ENCODE assay signal across 3 cellular contexts in the genomic region with DNA sequence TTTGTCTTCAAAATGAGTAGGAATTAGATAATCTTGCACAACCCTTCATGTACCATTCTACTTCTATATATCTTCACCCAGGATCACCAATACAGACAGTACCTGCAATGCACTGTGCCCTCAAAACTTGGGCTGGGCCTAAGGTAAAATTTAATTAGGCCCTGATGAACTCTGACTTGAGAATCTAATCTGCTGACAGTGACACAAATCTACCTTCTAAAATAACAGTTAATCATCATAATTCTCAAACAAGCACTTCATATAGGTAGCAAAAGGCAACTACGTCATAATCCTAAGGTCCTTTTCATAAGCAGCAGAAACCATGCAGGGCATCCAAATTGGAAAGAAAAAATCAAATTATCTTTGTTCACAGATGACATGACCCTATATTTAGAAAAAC.
A peak's percentile ranks its signal among the peaks of the same experiment; 100 is the strongest.
TF ChIP-seq lines count a peak whose summit lies in the region.

No MANE protein-coding gene starts in this region.

TF ChIP-seq in A549, 52 proteins besides CTCF, POLR2A, EP300 and RAD21:
- TF ChIP-seq HMGXB4 (CRISPR knock-in tag; IDR thresholded peaks at IDR 0.05; ENCODE audit: borderline replicate concordance), result no peak
- TF ChIP-seq ESRRA (IDR thresholded peaks at IDR 0.05; ENCODE audit: borderline replicate concordance, low read length), result no peak
- TF ChIP-seq HOXA7 (CRISPR knock-in tag; IDR thresholded peaks at IDR 0.05), result no peak
- no peak for TF ChIP-seq JUN (IDR thresholded peaks at IDR 0.05)
- peak; percentile 62 for TF ChIP-seq MAFK (IDR thresholded peaks at IDR 0.05; ENCODE audit: partially characterized antibody)
- no peak for TF ChIP-seq PHF8 (IDR thresholded peaks at IDR 0.05; ENCODE audit: borderline replicate concordance, low read depth)
- no peak for TF ChIP-seq HEYL (CRISPR knock-in tag; IDR thresholded peaks at IDR 0.05)

TF ChIP-seq in IMR-90, 13 proteins besides CTCF, POLR2A, EP300 and RAD21:
- peak; percentile 68 for TF ChIP-seq MAFK (IDR thresholded peaks at IDR 0.05; ENCODE audit: low read depth, low read length)
- TF ChIP-seq, protein P1, sequence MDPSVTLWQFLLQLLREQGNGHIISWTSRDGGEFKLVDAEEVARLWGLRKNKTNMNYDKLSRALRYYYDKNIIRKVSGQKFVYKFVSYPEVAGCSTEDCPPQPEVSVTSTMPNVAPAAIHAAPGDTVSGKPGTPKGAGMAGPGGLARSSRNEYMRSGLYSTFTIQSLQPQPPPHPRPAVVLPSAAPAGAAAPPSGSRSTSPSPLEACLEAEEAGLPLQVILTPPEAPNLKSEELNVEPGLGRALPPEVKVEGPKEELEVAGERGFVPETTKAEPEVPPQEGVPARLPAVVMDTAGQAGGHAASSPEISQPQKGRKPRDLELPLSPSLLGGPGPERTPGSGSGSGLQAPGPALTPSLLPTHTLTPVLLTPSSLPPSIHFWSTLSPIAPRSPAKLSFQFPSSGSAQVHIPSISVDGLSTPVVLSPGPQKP (IDR thresholded peaks at IDR 0.05; ENCODE audit: borderline replicate concordance, low read depth, low read length), result no peak
- TF ChIP-seq RFX5 (IDR thresholded peaks at IDR 0.05; ENCODE audit: low read depth, low read length), result no peak

TF ChIP-seq in K562, 482 proteins besides CTCF, POLR2A, EP300 and RAD21:
- no peak for TF ChIP-seq POLR2H (tag; IDR thresholded peaks at IDR 0.05; ENCODE audit: low read depth)
- TF ChIP-seq CHD1 (IDR thresholded peaks at IDR 0.05; ENCODE audit: low read length), result no peak
- no peak for TF ChIP-seq HMG20B (CRISPR knock-in tag; IDR thresholded peaks at IDR 0.05)
- TF ChIP-seq POLR2AphosphoS5 (IDR thresholded peaks at IDR 0.05; ENCODE audit: control insufficient read depth, insufficient read depth, low read depth, low read length), result no peak
- TF ChIP-seq ZNF316 (IDR thresholded peaks at IDR 0.05), result peak; percentile 45
- no peak for TF ChIP-seq ELF2 (CRISPR knock-in tag; IDR thresholded peaks at IDR 0.05)
- no peak for TF ChIP-seq ZNF140 (CRISPR knock-in tag; IDR thresholded peaks at IDR 0.05)
- no peak for TF ChIP-seq MBD2 (IDR thresholded peaks at IDR 0.05; ENCODE audit: borderline replicate concordance, low read depth)
TF ChIP-seq in K562: peak in this region for 1.
